21 cellular contexts compared by ENCODE assay signal in the genomic region with DNA sequence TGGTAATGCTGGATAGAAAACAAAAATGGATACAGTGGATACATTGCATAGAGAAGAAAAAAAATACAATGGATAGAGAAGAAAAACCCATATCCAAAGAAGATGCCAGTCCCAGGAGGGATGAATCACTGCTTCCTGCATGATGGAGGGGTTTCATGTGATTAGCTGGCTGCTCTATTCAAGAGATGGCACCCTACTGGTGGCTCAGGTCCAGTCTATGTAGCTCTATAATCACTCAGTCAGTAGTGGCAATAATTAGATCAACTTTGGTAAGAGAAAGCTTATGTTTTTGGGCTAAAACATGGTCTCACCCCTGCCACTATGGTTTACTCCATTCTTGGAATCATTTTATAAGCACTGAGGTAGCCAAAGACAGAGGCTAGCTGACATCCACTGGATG.
"Had no signal": no experiment of that assay in that cellular context is flagged by ENCODE, and none has a peak within 500 bp of the region (broad histone marks: within the 10 kb centered on the region; RNA-seq: fewer than 3 reads in every experiment).

No MANE protein-coding gene starts in this region.

- H3K4me3 ChIP-seq: colonic mucosa, heart left ventricle, mucosa of descending colon, psoas muscle, spleen, thoracic aorta, transverse colon had no signal

- DNase-seq: colonic mucosa; dermis blood vessel endothelial cell; erythroblast; heart left ventricle; hippocampal formation; mammary epithelial cell; mucosa of descending colon; naive thymus-derived CD8-positive, alpha-beta T cell; psoas muscle; spleen; stimulated activated CD4-positive, alpha-beta T cell treated with anti-CD3 and anti-CD28 coated beads, Interleukin-15, amount 100 ng/mL, for 24 hours; stimulated activated CD4-positive, alpha-beta T cell treated with anti-CD3 and anti-CD28 coated beads, Interleukin-1b, Interleukin-23, amount 100 ng/mL, for 48 hours; stimulated activated CD4-positive, alpha-beta T cell treated with anti-CD3 and anti-CD28 coated beads, Interleukin-4, amount 100 ng/mL, for 24 hours; substantia nigra; transverse colon had no signal

- H3K36me3 Mint-ChIP-seq: stimulated activated memory B cell treated with anti-CD40 and anti-IgM and Interleukin-4, amounts not matched to agents 10 μg/mL and 1 μg/mL and 100 μg/mL, for 72 hours had no signal

- H3K27ac ChIP-seq: colonic mucosa, heart left ventricle, neutrophil, psoas muscle, spleen, thoracic aorta, transverse colon had no signal

- H3K36me3 ChIP-seq: colonic mucosa, heart left ventricle, neutrophil, spleen, thoracic aorta, transverse colon had no signal

- H3K4me3 Mint-ChIP-seq: naive thymus-derived CD8-positive, alpha-beta T cell; stimulated activated memory B cell treated with anti-CD40 and anti-IgM and Interleukin-4, amounts not matched to agents 10 μg/mL and 1 μg/mL and 100 μg/mL, for 72 hours; stimulated activated naive CD8-positive, alpha-beta T cell treated with anti-CD3 and anti-CD28 coated beads, Interleukin-15, Interleukin-2, amounts not matched to agents 100 ng/mL and 50 ng/mL, for 24 hours had no signal

- H3K27me3 ChIP-seq: colonic mucosa, heart left ventricle had no signal

- H3K27me3 Mint-ChIP-seq: stimulated activated memory B cell treated with anti-CD40 and anti-IgM and Interleukin-4, amounts not matched to agents 10 μg/mL and 1 μg/mL and 100 μg/mL, for 72 hours had no signal

- H3K27ac Mint-ChIP-seq: naive thymus-derived CD8-positive, alpha-beta T cell; stimulated activated memory B cell treated with anti-CD40 and anti-IgM and Interleukin-4, amounts not matched to agents 10 μg/mL and 1 μg/mL and 100 μg/mL, for 72 hours; stimulated activated naive CD8-positive, alpha-beta T cell treated with anti-CD3 and anti-CD28 coated beads, Interleukin-15, Interleukin-2, amounts not matched to agents 100 ng/mL and 50 ng/mL, for 24 hours had no signal

- H3K4me1 ChIP-seq: colonic mucosa, heart left ventricle, psoas muscle, spleen, transverse colon had no signal

- H3K9me3 ChIP-seq: colonic mucosa, neutrophil, psoas muscle, thoracic aorta had no signal

- H3K4me1 Mint-ChIP-seq: naive thymus-derived CD8-positive, alpha-beta T cell; stimulated activated memory B cell treated with anti-CD40 and anti-IgM and Interleukin-4, amounts not matched to agents 10 μg/mL and 1 μg/mL and 100 μg/mL, for 72 hours had no signal

- ATAC-seq: heart left ventricle; left lobe of liver; mucosa of descending colon; naive thymus-derived CD8-positive, alpha-beta T cell; psoas muscle; sciatic nerve; stimulated activated memory B cell treated with anti-CD40 and anti-IgM and Interleukin-4, amounts not matched to agents 10 μg/mL and 1 μg/mL and 100 μg/mL, for 72 hours had no signal
